In the genomic region with DNA sequence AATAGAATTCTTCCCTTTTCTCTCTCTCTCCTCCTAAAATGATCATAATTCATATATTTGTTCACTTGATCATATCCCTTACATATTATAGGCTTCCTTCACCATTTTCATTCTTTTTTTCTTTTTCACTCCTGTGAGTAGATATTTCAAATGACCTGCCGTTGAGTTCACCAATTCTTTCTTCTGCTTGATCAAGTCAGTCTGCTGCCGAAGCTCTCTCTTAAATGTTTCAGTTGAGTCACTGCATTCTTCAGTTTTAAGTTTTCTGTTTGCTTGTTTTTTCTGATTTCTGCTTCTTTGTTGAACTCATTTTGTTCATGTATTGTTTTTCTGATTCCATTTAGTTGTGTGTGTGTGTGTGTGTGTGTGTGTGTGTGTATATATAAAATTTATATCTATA, we compare ENCODE assay signal across 1 cellular context.
TF ChIP-seq lines count a peak whose summit lies in the region.

No MANE protein-coding gene starts in this region.

TF ChIP-seq in GM23338, 12 proteins besides CTCF, POLR2A, EP300 and RAD21 (continued from another document):
- TF ChIP-seq, protein P1, sequence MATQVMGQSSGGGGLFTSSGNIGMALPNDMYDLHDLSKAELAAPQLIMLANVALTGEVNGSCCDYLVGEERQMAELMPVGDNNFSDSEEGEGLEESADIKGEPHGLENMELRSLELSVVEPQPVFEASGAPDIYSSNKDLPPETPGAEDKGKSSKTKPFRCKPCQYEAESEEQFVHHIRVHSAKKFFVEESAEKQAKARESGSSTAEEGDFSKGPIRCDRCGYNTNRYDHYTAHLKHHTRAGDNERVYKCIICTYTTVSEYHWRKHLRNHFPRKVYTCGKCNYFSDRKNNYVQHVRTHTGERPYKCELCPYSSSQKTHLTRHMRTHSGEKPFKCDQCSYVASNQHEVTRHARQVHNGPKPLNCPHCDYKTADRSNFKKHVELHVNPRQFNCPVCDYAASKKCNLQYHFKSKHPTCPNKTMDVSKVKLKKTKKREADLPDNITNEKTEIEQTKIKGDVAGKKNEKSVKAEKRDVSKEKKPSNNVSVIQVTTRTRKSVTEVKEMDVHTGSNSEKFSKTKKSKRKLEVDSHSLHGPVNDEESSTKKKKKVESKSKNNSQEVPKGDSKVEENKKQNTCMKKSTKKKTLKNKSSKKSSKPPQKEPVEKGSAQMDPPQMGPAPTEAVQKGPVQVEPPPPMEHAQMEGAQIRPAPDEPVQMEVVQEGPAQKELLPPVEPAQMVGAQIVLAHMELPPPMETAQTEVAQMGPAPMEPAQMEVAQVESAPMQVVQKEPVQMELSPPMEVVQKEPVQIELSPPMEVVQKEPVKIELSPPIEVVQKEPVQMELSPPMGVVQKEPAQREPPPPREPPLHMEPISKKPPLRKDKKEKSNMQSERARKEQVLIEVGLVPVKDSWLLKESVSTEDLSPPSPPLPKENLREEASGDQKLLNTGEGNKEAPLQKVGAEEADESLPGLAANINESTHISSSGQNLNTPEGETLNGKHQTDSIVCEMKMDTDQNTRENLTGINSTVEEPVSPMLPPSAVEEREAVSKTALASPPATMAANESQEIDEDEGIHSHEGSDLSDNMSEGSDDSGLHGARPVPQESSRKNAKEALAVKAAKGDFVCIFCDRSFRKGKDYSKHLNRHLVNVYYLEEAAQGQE (IDR thresholded peaks at IDR 0.05; ENCODE audit: unreplicated experiment): no peak
